Comparison of ENCODE assay signal across 10 cellular contexts in genomic region chr6:37168163-37168758, GRCh38. TPM values are rescaled to one million over a fixed set of nuclear protein-coding genes. Genes with fewer than 3 reads are reported as not detected.
DNase-seq lines count a peak whose midpoint lies in the region; ATAC-seq, FAIRE-seq and TF ChIP-seq lines count a peak whose summit lies in the region.
"Had no signal": no experiment of that assay in that cellular context is flagged by ENCODE, and none has a peak within 500 bp of the region (broad histone marks: within the 10 kb centered on the region; RNA-seq: fewer than 3 reads in every experiment).

No MANE protein-coding gene starts in this region.

- peaks cover 41% of the 10 kb centered on the region for H3K79me2 ChIP-seq in K562 (ENCODE audit: control insufficient read depth, insufficient read depth, low read length)

- ATAC-seq in K562: no peak
- no peak for ATAC-seq in natural killer cell
- no peak for ATAC-seq in HG03442 (IDR thresholded peaks at IDR 0.05; ENCODE audit: unreplicated experiment)

- H3K4me1 Mint-ChIP-seq in natural killer cell: peaks cover 27 to 35% of the 10 kb centered on the region in 2 donors

- H3K36me3 ChIP-seq in HUES48 (ENCODE audit: control insufficient read depth, insufficient read depth, low read length) (peaks cover 17% of the 10 kb centered on the region), K562 (ENCODE audit: control insufficient read depth, insufficient read depth, low read length) (peaks cover 29% of the 10 kb centered on the region), WERI-Rb-1 (peaks cover 15% of the 10 kb centered on the region)

- in situ Hi-C loops in K562 (cut with MboI): no loop called here

- no peak overlapping the region for H2AFZ ChIP-seq in K562 (ENCODE audit: low read depth, low read length)

- TF ChIP-seq POLR2A in K562 (conservative IDR thresholded peaks at IDR 0.05) (no peak), lower leg skin (IDR thresholded peaks at IDR 0.05) (no peak)

- H3K4me3 ChIP-seq in AG04450 (ENCODE audit: low read depth, low read length) (peak overlapping the region; percentile 62; the same call in 1 of the 2 replicates), HUES48 (ENCODE audit: low read depth, low read length) (peak overlapping the region; percentile 80), K562 (peak overlapping the region; percentile 60), WERI-Rb-1 (ENCODE audit: low read depth, low read length) (no peak overlapping the region), lower leg skin (ENCODE audit: low read depth, poor library complexity, severe bottlenecking) (no peak overlapping the region)

- no peak for FAIRE-seq in K562 (lab: Jason Lieb, UNC)

- peak overlapping the region; percentile 88 to 95 for H3K27ac Mint-ChIP-seq in natural killer cell

- H3K4me3 Mint-ChIP-seq in natural killer cell: peak overlapping the region; percentile 90

- H3K9ac ChIP-seq in HUES48 (ENCODE audit: low read depth, low read length) (peak overlapping the region; percentile 76), K562 (ENCODE audit: insufficient read depth in 1 of 2, low read depth in 2 of 2, low read length in 2 of 2) (peak overlapping the region in 1 of 2 experiments; percentile 80; a peak in 2 of 4 replicates)

- H3K4me2 ChIP-seq in K562 (ENCODE audit: insufficient read depth, low read length): peak overlapping the region; percentile 89

- WGBS in K562 (ENCODE audit: insufficient coverage, low coverage, missing lambda C conversion rate): 70% methylated on average over 5 of the region's 5 CpGs
- 73 to 81% methylated on average over 5 of the region's 5 CpGs for WGBS in lower leg skin, 2 donors

- H3K27ac ChIP-seq in AG04450 (ENCODE audit: low read depth, low read length) (no peak overlapping the region), HUES48 (ENCODE audit: low read depth, low read length) (peak overlapping the region; percentile 99), K562 (ENCODE audit: extremely low read depth, low read depth, low read length) (peak overlapping the region; percentile 13; the same call in 1 of the 3 replicates), WERI-Rb-1 (no peak overlapping the region)

- DNase-seq in AG04450 (ENCODE audit: low read depth, low spot score) (no peak), K562 (ENCODE audit: extremely low read depth in 1 of 4, low spot score in 3 of 4) (peak in 1 of 4 experiments; percentile 12), natural killer cell (no peak), WERI-Rb-1 (no peak), midbrain (lab: John Stamatoyannopoulos, UW) (no peak), lower leg skin (ENCODE audit: low spot score in 2 of 2) (no peak)
- DNase-seq: T1000 had no signal

- no peak; a peak in 1 of 4 replicates for TF ChIP-seq RAD21 in K562 (CRISPR knock-in tag; conservative IDR thresholded peaks at IDR 0.05 in 1 of 2, IDR thresholded peaks at IDR 0.05 in 1 of 2)

- intact Hi-C loops in K562 (cut with micrococcal nuclease): loop anchor here (2.0 kb wide), 1 partner anchor 57 kb away; no protein-coding TSS in a partner anchor
- intact Hi-C loops in natural killer cell (cut with micrococcal nuclease): no loop called here
- intact Hi-C loops in lower leg skin (cut with DNase I; ENCODE audit: low total_unique reads): no loop called here

- peaks cover 0 to 2% of the 10 kb centered on the region in 2 donors for H3K27me3 Mint-ChIP-seq in natural killer cell (ENCODE audit: low read depth in 2 of 2)
- H3K27me3 Mint-ChIP-seq: memory B cell had no signal

- no peak for TF ChIP-seq EP300 in K562 (IDR thresholded peaks at IDR 0.05; ENCODE audit: low read length)

- H4K20me1 ChIP-seq in K562 (replicated peaks; ENCODE audit: control insufficient read depth, insufficient read depth, low read length): peaks cover 22% of the 10 kb centered on the region; the same call in 1 of the 2 replicates

- no peak for TF ChIP-seq CTCF in AG04450 (IDR thresholded peaks at IDR 0.05; ENCODE audit: low read depth, low read length)
- TF ChIP-seq CTCF in K562 (IDR thresholded peaks at IDR 0.05 in 2 of 3, conservative IDR thresholded peaks at IDR 0.05 in 1 of 3; ENCODE audit: insufficient read depth in 2 of 3, low read depth in 1 of 3, low read length in 3 of 3): no peak
- TF ChIP-seq CTCF in natural killer cell (IDR thresholded peaks at IDR 0.05): no peak
- TF ChIP-seq CTCF in WERI-Rb-1 (IDR thresholded peaks at IDR 0.05; ENCODE audit: low read depth, low read length): no peak
- TF ChIP-seq CTCF in lower leg skin (IDR thresholded peaks at IDR 0.05): no peak

- H3K36me3 Mint-ChIP-seq in natural killer cell: peaks cover 12% of the 10 kb centered on the region

- H3K9me1 ChIP-seq in K562 (ENCODE audit: control insufficient read depth, insufficient read depth, low read length): no peaks in the 10 kb centered on the region

- no peaks in the 10 kb centered on the region for H3K9me3 Mint-ChIP-seq in natural killer cell
- H3K9me3 Mint-ChIP-seq: memory B cell had no signal

- POLR2A ChIA-PET in AG04450 (lab: Yijun Ruan, JAX): interaction anchor here (1.0 to 3.5 kb wide), 4 partner anchors 24 to 66 kb away, joined by 3 to 49 read pairs (median 8); no protein-coding TSS in a partner anchor
- POLR2A ChIA-PET in K562 (lab: Yijun Ruan, JAX): interaction anchor here (0.6 to 4.3 kb wide), 11 partner anchors 12 to 158 kb away, joined by 3 to 34 read pairs (median 3); no protein-coding TSS in a partner anchor

- peaks cover 17% of the 10 kb centered on the region for H3K4me1 ChIP-seq in HUES48 (ENCODE audit: control insufficient read depth, insufficient read depth, low read length)
- H3K4me1 ChIP-seq in K562 (replicated peaks in 1 of 2; ENCODE audit: control insufficient read depth in 2 of 2, insufficient read depth in 2 of 2, low read length in 2 of 2): peaks cover 10 to 39% of the 10 kb centered on the region in 2 experiments; a peak in 4 of 5 replicates

- no TSS peak for BruUV-seq in K562 (replicated peaks; lab: Mats Ljungman, UMichigan)

- CTCF ChIA-PET in AG04450 (lab: Charles Lee) (interaction anchor here (0.9 to 1.5 kb wide), 2 partner anchors 117 to 150 kb away, joined by 3 to 4 read pairs; no protein-coding TSS in a partner anchor), K562 (lab: Yijun Ruan, JAX; ENCODE audit: low intra/inter-chr PET ratio) (no interaction called here)

- H3K9me3 ChIP-seq in AG04450 (ENCODE audit: control insufficient read depth, insufficient read depth, low read length) (peaks cover 7% of the 10 kb centered on the region; the same call in 1 of the 2 replicates), HUES48 (ENCODE audit: control insufficient read depth, insufficient read depth, low read length) (no peaks in the 10 kb centered on the region), K562 (replicated peaks; ENCODE audit: control insufficient read depth, insufficient read depth, low read depth, low read length) (no peaks in the 10 kb centered on the region), WERI-Rb-1 (ENCODE audit: severe bottlenecking) (peaks cover 3% of the 10 kb centered on the region)

- H3K27me3 ChIP-seq in AG04450 (ENCODE audit: control insufficient read depth, insufficient read depth, low read length) (no peaks in the 10 kb centered on the region), HUES48 (ENCODE audit: control insufficient read depth, insufficient read depth, low read length) (0 out of 2 replicates have a peak, but pooled peaks cover 3% of the 10 kb centered on the region), K562 (ENCODE audit: control insufficient read depth in 2 of 2, insufficient read depth in 2 of 2, low read length in 2 of 2) (no peaks in the 10 kb centered on the region), WERI-Rb-1 (ENCODE audit: insufficient read depth, low read depth, severe bottlenecking) (no peaks in the 10 kb centered on the region)

TF ChIP-seq in K562, 482 proteins besides CTCF, POLR2A, EP300 and RAD21:
- TF ChIP-seq NELFE (IDR thresholded peaks at IDR 0.05; ENCODE audit: insufficient read depth, insufficient read length) (no peak), ARID2 (IDR thresholded peaks at IDR 0.05) (no peak), KAT7 (CRISPR knock-in tag; IDR thresholded peaks at IDR 0.05; ENCODE audit: borderline replicate concordance) (0 out of 2 replicates have a peak, but pooled peaks have one; percentile 65), RAD51 (IDR thresholded peaks at IDR 0.05; ENCODE audit: borderline replicate concordance, low read depth) (0 out of 2 replicates have a peak, but pooled peaks have one; percentile 7), PML (IDR thresholded peaks at IDR 0.05; ENCODE audit: low read length) (0 out of 2 replicates have a peak, but pooled peaks have one; percentile 11), ZNF699 (CRISPR knock-in tag; IDR thresholded peaks at IDR 0.05; ENCODE audit: insufficient replicate concordance) (no peak)
TF ChIP-seq in K562: peak in this region for 3.

RNA-seq across cellular contexts. Expression of gene PIM1, which starts 1.7 kb away (rescaled TPM):
- polyA plus RNA-seq in AG04450 (2011; rRNA removed): 35.3 and 37.5 TPM in 2 replicates
- 55.6 and 64.5 TPM in 2 replicates for polyA minus RNA-seq in AG04450 (2011; rRNA and poly(A)+ RNA removed)
- 217 and 312 TPM in 2 replicates for total RNA-seq in K562 (2011; cell fraction: chromatin; rRNA removed; ENCODE audit: low replicate concordance)
- 221 and 239 TPM in 2 replicates for total RNA-seq in K562 (2011; cell fraction: nucleolus; rRNA removed)
- total RNA-seq in K562 (2011; cell fraction: nucleoplasm; rRNA removed): 299 and 384 TPM in 2 replicates
- 169 and 190 TPM in 2 replicates for total RNA-seq in K562 (2014; rRNA removed)
- total RNA-seq in K562 (2014; rRNA removed; fragmentation: Illumina TruSeq; extraction: Trizol): 175 and 193 TPM in 2 replicates
- 211 and 212 TPM in 2 replicates for total RNA-seq in K562 (2015; rRNA removed; fragmentation: Illumina TruSeq; extraction: Trizol)
- 358 and 364 TPM in 2 replicates for total RNA-seq in K562 (2021)
- polyA plus RNA-seq in K562 (2011; rRNA removed): 296 and 429 TPM in 2 replicates
- 314 and 336 TPM in 2 replicates for polyA plus RNA-seq in K562 (2011; cell fraction: cytosol; rRNA removed)
- polyA plus RNA-seq in K562 (2011; cell fraction: nucleus; rRNA removed): 653 and 742 TPM in 2 replicates
- polyA plus RNA-seq in K562 (2012): 412 and 745 TPM in 2 replicates
- polyA plus RNA-seq in K562 (2014; fragmentation: Illumina TruSeq; extraction: Trizol): 574 and 789 TPM in 2 replicates
- 10 to 100 TPM; 19.0 to 62.4 TPM for polyA plus RNA-seq in K562 (2014; fragmentation: Nextera tagmentation; extraction: Ambion mirVana)
- polyA plus RNA-seq in K562 (2014; rRNA removed): 235 and 249 TPM in 2 replicates
- 158 and 187 TPM in 2 replicates for polyA minus RNA-seq in K562 (2011; rRNA and poly(A)+ RNA removed)
- 162 and 207 TPM in 2 replicates for polyA minus RNA-seq in K562 (2011; cell fraction: cytosol; rRNA and poly(A)+ RNA removed)
- polyA minus RNA-seq in K562 (2011; cell fraction: nucleus; rRNA and poly(A)+ RNA removed): 177 and 202 TPM in 2 replicates
- 100 to 1,000 TPM; 188 to 242 (median 215) TPM for total RNA-seq in natural killer cell
- total RNA-seq in lower leg skin: 100 to 1,000 TPM; 136 to 173 (median 150) TPM

Comparison
In these comparisons a context has a peak if more than half of its experiments do, and no peak if none do; other contexts are left out.
1. H3K27ac ChIP-seq: peak in HUES48 (single experiment) and K562 (single experiment); none in AG04450 (single experiment) and WERI-Rb-1 (single experiment).
2. H3K4me3 ChIP-seq: peak in AG04450 (single experiment), HUES48 (single experiment) and K562 (single experiment); none in WERI-Rb-1 (single experiment) and lower leg skin (single experiment).